In the genomic region with DNA sequence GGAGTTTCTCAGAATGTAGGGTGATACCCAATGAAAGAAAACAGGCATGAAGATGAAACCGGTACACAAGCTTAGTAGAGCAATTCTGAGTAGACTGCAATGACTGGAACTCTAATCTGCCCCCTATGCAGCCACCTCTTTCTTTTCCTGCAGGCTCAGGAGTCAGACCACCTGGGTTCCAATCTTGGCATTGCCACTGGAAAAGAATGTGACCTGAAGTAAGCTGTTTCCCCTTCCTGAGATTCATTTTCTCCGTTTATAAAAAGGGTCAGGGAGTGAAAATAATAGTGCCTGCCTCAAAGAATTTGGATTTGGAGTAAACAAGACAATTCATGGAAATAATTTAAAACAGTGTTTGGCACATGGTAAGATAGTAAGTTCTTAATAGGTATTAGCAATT, we compare ENCODE assay signal across 27 cellular contexts.
"Had no signal": no experiment of that assay in that cellular context is flagged by ENCODE, and none has a peak within 500 bp of the region (broad histone marks: within the 10 kb centered on the region; RNA-seq: fewer than 3 reads in every experiment).

No MANE protein-coding gene starts in this region.

- H3K27me3 ChIP-seq: dorsolateral prefrontal cortex, esophagus squamous epithelium, gastrocnemius medialis, heart right ventricle, left lung had no signal

- H3K4me1 ChIP-seq: esophagus squamous epithelium, gastrocnemius medialis, heart right ventricle, left lung had no signal

- H3K27ac ChIP-seq: coronary artery, dorsolateral prefrontal cortex, epithelial cell of prostate, esophagus squamous epithelium, gastrocnemius medialis, heart right ventricle, left lung had no signal

- FAIRE-seq: colon, islet of Langerhans, keratinocyte had no signal

- H3K9me3 ChIP-seq: esophagus squamous epithelium, gastrocnemius medialis, left lung had no signal

- DNase-seq: dermis blood vessel endothelial cell; dorsolateral prefrontal cortex; effector CD4-positive, alpha-beta T cell; effector memory CD4-positive, alpha-beta T cell; erythroblast; esophagus squamous epithelium; foreskin fibroblast; foreskin melanocyte; gastrocnemius medialis; glutamatergic neuron; head of caudate nucleus; heart right ventricle; hippocampal formation; left cardiac atrium; left lung; left ventricle myocardium superior; mammary epithelial cell; mesendoderm; midbrain; naive thymus-derived CD4-positive, alpha-beta T cell had no signal

- ATAC-seq: esophagus mucosa; gastrocnemius medialis; heart right ventricle; left cardiac atrium; left lung; left ventricle myocardium superior; naive thymus-derived CD4-positive, alpha-beta T cell had no signal

- H3K4me3 ChIP-seq: coronary artery, dorsolateral prefrontal cortex, esophagus squamous epithelium, gastrocnemius medialis, heart right ventricle, left lung, lung had no signal

- H3K36me3 ChIP-seq: esophagus squamous epithelium, gastrocnemius medialis, heart right ventricle, left lung had no signal
